ENCODE assay signal across 25 cellular contexts in genomic region chr3:24479816-24480215, GRCh38. TPM values are rescaled to one million over a fixed set of nuclear protein-coding genes. Genes with fewer than 3 reads are reported as not detected.
"Had no signal": no experiment of that assay in that cellular context is flagged by ENCODE, and none has a peak within 500 bp of the region (broad histone marks: within the 10 kb centered on the region; RNA-seq: fewer than 3 reads in every experiment).

No MANE protein-coding gene starts in this region.

- H3K4me1 Mint-ChIP-seq: activated naive CD4-positive, alpha-beta T cell treated with anti-CD3 and anti-CD28 coated beads, Interleukin-2, amount 10 ng/mL, durations not matched to agents 7 days and 5 days; immature natural killer cell; natural killer cell had no signal

- H3K9me3 Mint-ChIP-seq: activated naive CD4-positive, alpha-beta T cell treated with anti-CD3 and anti-CD28 coated beads, Interleukin-2, amount 10 ng/mL, durations not matched to agents 7 days and 5 days; T-helper 1 cell treated with Interleukin-12 subunit alpha and Interleukin-12 subunit beta and Interleukin-4 antibody, amounts not matched to agents 30 μg/mL and 1 μg/mL, for 36 hours; WTC11 had no signal

- H2AFZ ChIP-seq: hepatocyte had no signal

- H3K4me2 ChIP-seq: hepatocyte had no signal

- H3K27me3 Mint-ChIP-seq: activated naive CD4-positive, alpha-beta T cell treated with anti-CD3 and anti-CD28 coated beads, Interleukin-2, amount 10 ng/mL, durations not matched to agents 7 days and 5 days had no signal

- H3K36me3 Mint-ChIP-seq: activated naive CD4-positive, alpha-beta T cell treated with anti-CD3 and anti-CD28 coated beads, Interleukin-2, amount 10 ng/mL, durations not matched to agents 7 days and 5 days; immature natural killer cell; natural killer cell; WTC11 had no signal

- H3K27me3 ChIP-seq: cardiac muscle cell, hepatocyte, pancreas, tibial nerve had no signal

- H3K27ac Mint-ChIP-seq: activated naive CD4-positive, alpha-beta T cell treated with anti-CD3 and anti-CD28 coated beads, Interleukin-2, amount 10 ng/mL, durations not matched to agents 7 days and 5 days; activated T-cell treated with anti-CD3 and anti-CD28 coated beads, Interleukin-2, amount 50 U/mL, for 72 hours; immature natural killer cell; natural killer cell; stimulated activated naive CD8-positive, alpha-beta T cell treated with anti-CD3 and anti-CD28 coated beads, Interleukin-15, Interleukin-2, amounts not matched to agents 100 ng/mL and 50 ng/mL, for 24 hours; T-helper 1 cell treated with Interleukin-12 subunit alpha and Interleukin-12 subunit beta and Interleukin-4 antibody, amounts not matched to agents 30 μg/mL and 1 μg/mL, for 36 hours; WTC11 had no signal

- FAIRE-seq: endometrium, pancreas had no signal

- DNase-seq: activated CD4-positive, alpha-beta T cell treated with anti-CD3 and anti-CD28 coated beads for 4 hours; activated CD4-positive, alpha-beta T cell treated with anti-CD3 and anti-CD28 coated beads, Interleukin-2, amount 50 U/mL, for 48 hours; activated effector memory CD4-positive, alpha-beta T cell treated with Interleukin-2 at 50 U/mL for 16 hours; activated naive CD4-positive, alpha-beta T cell treated with anti-CD3 and anti-CD28 coated beads, Interleukin-2, amount 10 ng/mL, durations not matched to agents 7 days and 5 days; activated T-cell treated with anti-CD3 and anti-CD28 coated beads, Interleukin-2, amount 50 U/mL, for 72 hours; amygdala; effector CD4-positive, alpha-beta T cell; immature natural killer cell; kidney glomerular epithelial cell; left ventricle myocardium inferior; midbrain; natural killer cell; pancreas; psoas muscle; right cardiac atrium; stimulated activated CD4-positive, alpha-beta T cell treated with anti-CD3 and anti-CD28 coated beads, Interleukin-12 subunit alpha, Interleukin-12 subunit beta, amount 100 ng/mL, for 4 hours; substantia nigra; T1000 had no signal

- H3K27ac ChIP-seq: cardiac muscle cell, left ventricle myocardium inferior, pancreas, psoas muscle, tibial nerve had no signal

- H3K4me1 ChIP-seq: pancreas, tibial nerve had no signal

- ATAC-seq: activated T-cell treated with anti-CD3 and anti-CD28 coated beads, Interleukin-2, amount 50 U/mL, for 72 hours; natural killer cell; pancreas; right cardiac atrium; WTC11 had no signal

- H3K9me3 ChIP-seq: left ventricle myocardium inferior, pancreas, psoas muscle, tibial nerve had no signal

- H3K36me3 ChIP-seq: cardiac muscle cell, left ventricle myocardium inferior, pancreas, tibial nerve had no signal

- H3K4me3 ChIP-seq: cardiac muscle cell, hepatocyte, left ventricle myocardium inferior, pancreas, psoas muscle, tibial nerve had no signal

- H3K4me3 Mint-ChIP-seq: activated naive CD4-positive, alpha-beta T cell treated with anti-CD3 and anti-CD28 coated beads, Interleukin-2, amount 10 ng/mL, durations not matched to agents 7 days and 5 days; activated T-cell treated with anti-CD3 and anti-CD28 coated beads, Interleukin-2, amount 50 U/mL, for 72 hours; immature natural killer cell; natural killer cell; stimulated activated naive CD8-positive, alpha-beta T cell treated with anti-CD3 and anti-CD28 coated beads, Interleukin-15, Interleukin-2, amounts not matched to agents 100 ng/mL and 50 ng/mL, for 24 hours; T-helper 1 cell treated with Interleukin-12 subunit alpha and Interleukin-12 subunit beta and Interleukin-4 antibody, amounts not matched to agents 30 μg/mL and 1 μg/mL, for 36 hours; WTC11 had no signal

RNA-seq across cellular contexts. Expression of gene THRB, which starts 14.8 kb away (rescaled TPM):
- total RNA-seq: activated T-cell treated with anti-CD3 and anti-CD28 coated beads, Interleukin-2, amount 50 U/mL, for 72 hours had no signal
- polyA plus RNA-seq: immature natural killer cell had no signal
